35 cellular contexts compared by ENCODE assay signal in the genomic region with DNA sequence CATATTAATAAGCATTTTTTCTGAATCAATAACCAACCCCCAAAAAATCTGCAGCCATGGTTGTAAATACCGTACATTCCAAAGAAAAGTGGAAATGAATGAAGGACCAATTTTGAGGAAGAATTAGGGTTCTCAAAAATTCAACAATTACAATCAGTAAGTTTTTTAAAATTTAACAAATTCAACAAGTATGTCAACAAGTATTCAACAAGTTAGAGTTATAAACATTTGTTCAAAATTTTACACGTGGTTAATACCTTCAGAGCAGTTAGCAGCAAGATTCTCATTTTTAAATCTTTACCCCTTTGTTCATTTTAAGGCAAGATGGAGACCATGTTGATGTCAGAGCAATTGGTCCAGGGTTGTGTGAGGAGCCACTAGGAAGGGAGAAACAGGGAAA.
"Had no signal": no experiment of that assay in that cellular context is flagged by ENCODE, and none has a peak within 500 bp of the region (broad histone marks: within the 10 kb centered on the region; RNA-seq: fewer than 3 reads in every experiment).

No MANE protein-coding gene starts in this region.

- H3K27ac ChIP-seq: adrenal gland, body of pancreas, brain microvascular endothelial cell, breast epithelium, VCaP had no signal

- H3K4me1 ChIP-seq: breast epithelium had no signal

- H3K4me3 Mint-ChIP-seq: activated B cell treated with CpG ODN at 0.5 μM for 24 hours; activated CD4-positive, alpha-beta memory T cell treated with anti-CD3 and anti-CD28 coated beads for 36 hours; activated CD4-positive, alpha-beta T cell treated with anti-CD3 and anti-CD28 coated beads, Interleukin-2, amount 10 ng/mL, durations not matched to agents 24 days and 14 days; activated CD8-positive, alpha-beta T cell treated with anti-CD3 and anti-CD28 coated beads for 36 hours; activated naive CD4-positive, alpha-beta T cell treated with anti-CD3 and anti-CD28 coated beads for 36 hours; activated naive CD8-positive, alpha-beta T cell treated with anti-CD3 and anti-CD28 coated beads for 36 hours; activated T-cell treated with anti-CD3 and anti-CD28 coated beads, Interleukin-2, amount 50 U/mL, for 4 hours; activated T-cell treated with anti-CD3 and anti-CD28 coated beads, Interleukin-2, amount 50 U/mL, for 72 hours; activated T-helper 1 cell treated with anti-CD3 and anti-CD28 coated beads, Interleukin-12 subunit alpha, Interleukin-12 subunit beta, Interleukin-2, Interleukin-4 antibody, amounts not matched to agents 30 ng/mL and 10 ng/mL and 1 ng/mL, durations not matched to agents 14 hours and 24 hours and 36 hours; activated T-helper 17 cell treated with anti-CD3 and anti-CD28 coated beads, Interleukin-2, amount 50 U/mL, for 72 hours; T-helper 1 cell treated with Interleukin-12 subunit alpha and Interleukin-12 subunit beta and Interleukin-4 antibody, amounts not matched to agents 30 μg/mL and 1 μg/mL, for 36 hours; T-helper 2 cell treated with Interferon-gamma antibody and Interleukin-4, amounts not matched to agents 5 μg/mL and 100 μg/mL, for 36 hours had no signal

- H3K27ac Mint-ChIP-seq: activated B cell treated with CpG ODN at 0.5 μM for 24 hours; activated CD4-positive, alpha-beta memory T cell treated with anti-CD3 and anti-CD28 coated beads for 36 hours; activated CD4-positive, alpha-beta T cell treated with anti-CD3 and anti-CD28 coated beads, Interleukin-2, amount 10 ng/mL, durations not matched to agents 24 days and 14 days; activated CD8-positive, alpha-beta T cell treated with anti-CD3 and anti-CD28 coated beads for 36 hours; activated naive CD4-positive, alpha-beta T cell treated with anti-CD3 and anti-CD28 coated beads for 36 hours; activated naive CD4-positive, alpha-beta T cell treated with anti-CD3 and anti-CD28 coated beads, Interleukin-2, amount 50 U/mL, for 72 hours; activated naive CD8-positive, alpha-beta T cell treated with anti-CD3 and anti-CD28 coated beads for 36 hours; activated T-cell treated with anti-CD3 and anti-CD28 coated beads, Interleukin-2, amount 50 U/mL, for 72 hours; activated T-helper 1 cell treated with anti-CD3 and anti-CD28 coated beads, Interleukin-12 subunit alpha, Interleukin-12 subunit beta, Interleukin-2, Interleukin-4 antibody, amounts not matched to agents 30 ng/mL and 10 ng/mL and 1 ng/mL, durations not matched to agents 14 hours and 24 hours and 36 hours; activated T-helper 17 cell treated with anti-CD3 and anti-CD28 coated beads, Interleukin-2, amount 50 U/mL, for 72 hours; T-helper 1 cell treated with Interleukin-12 subunit alpha and Interleukin-12 subunit beta and Interleukin-4 antibody, amounts not matched to agents 30 μg/mL and 1 μg/mL, for 36 hours; T-helper 2 cell treated with Interferon-gamma antibody and Interleukin-4, amounts not matched to agents 5 μg/mL and 100 μg/mL, for 36 hours had no signal

- H3K9me3 ChIP-seq: adrenal gland, breast epithelium had no signal

- H3K27me3 Mint-ChIP-seq: activated CD8-positive, alpha-beta T cell treated with anti-CD3 and anti-CD28 coated beads for 36 hours had no signal

- H3K36me3 ChIP-seq: adrenal gland, brain microvascular endothelial cell, breast epithelium had no signal

- H3K36me3 Mint-ChIP-seq: activated CD4-positive, alpha-beta memory T cell treated with anti-CD3 and anti-CD28 coated beads for 36 hours; activated naive CD4-positive, alpha-beta T cell treated with anti-CD3 and anti-CD28 coated beads, Interleukin-2, amount 50 U/mL, for 72 hours; activated naive CD8-positive, alpha-beta T cell treated with anti-CD3 and anti-CD28 coated beads for 36 hours had no signal

- H3K27me3 ChIP-seq: adrenal gland, body of pancreas, brain microvascular endothelial cell, breast epithelium had no signal

- DNase-seq: activated B cell treated with CpG ODN at 0.5 μM for 24 hours; activated CD4-positive, alpha-beta memory T cell treated with anti-CD3 and anti-CD28 coated beads for 36 hours; activated CD4-positive, alpha-beta T cell treated with anti-CD3 and anti-CD28 coated beads for 4 hours; activated CD4-positive, alpha-beta T cell treated with anti-CD3 and anti-CD28 coated beads, Interleukin-2, amount 10 ng/mL, durations not matched to agents 24 days and 14 days; activated CD4-positive, alpha-beta T cell treated with anti-CD3 and anti-CD28 coated beads, Interleukin-2, amount 50 U/mL, for 1 hour; activated CD4-positive, alpha-beta T cell treated with anti-CD3 and anti-CD28 coated beads, Interleukin-2, amount 50 U/mL, for 4 hours; activated CD4-positive, CD25-positive, alpha-beta regulatory T cell treated with anti-CD3 and anti-CD28 coated beads, Interleukin-2, amount 50 U/mL, for 72 hours; activated CD8-positive, alpha-beta memory T cell treated with anti-CD3 and anti-CD28 coated beads, Interleukin-2, amount 50 U/mL, for 4 hours; activated CD8-positive, alpha-beta T cell treated with anti-CD3 and anti-CD28 coated beads for 36 hours; activated effector memory CD4-positive, alpha-beta T cell treated with anti-CD3 and anti-CD28 coated beads, Interleukin-2, amount 50 U/mL, for 16 hours; activated gamma-delta T cell treated with Interleukin-2 at 50 U/mL for 16 hours; activated naive CD4-positive, alpha-beta T cell; activated naive CD4-positive, alpha-beta T cell treated with anti-CD3 and anti-CD28 coated beads for 36 hours; activated naive CD4-positive, alpha-beta T cell treated with anti-CD3 and anti-CD28 coated beads, Interleukin-2, amount 50 U/mL, for 16 hours; activated naive CD8-positive, alpha-beta T cell treated with anti-CD3 and anti-CD28 coated beads for 36 hours; activated T-cell treated with anti-CD3 and anti-CD28 coated beads for 4 hours; activated T-cell treated with anti-CD3 and anti-CD28 coated beads, Interleukin-2, amount 50 U/mL, for 1 hour; activated T-cell treated with anti-CD3 and anti-CD28 coated beads, Interleukin-2, amount 50 U/mL, for 4 hours; activated T-cell treated with anti-CD3 and anti-CD28 coated beads, Interleukin-2, amount 50 U/mL, for 72 hours; adrenal gland; amniotic stem cell; aorta; body of pancreas; brain microvascular endothelial cell; central memory CD4-positive, alpha-beta T cell; T-helper 1 cell; T-helper 2 cell; T-helper 9 cell had no signal

- H3K4me1 Mint-ChIP-seq: activated B cell treated with CpG ODN at 0.5 μM for 24 hours; activated CD4-positive, alpha-beta T cell treated with anti-CD3 and anti-CD28 coated beads, Interleukin-2, amount 10 ng/mL, durations not matched to agents 24 days and 14 days; activated naive CD8-positive, alpha-beta T cell treated with anti-CD3 and anti-CD28 coated beads for 36 hours; activated T-helper 17 cell treated with anti-CD3 and anti-CD28 coated beads, Interleukin-2, amount 50 U/mL, for 72 hours had no signal

- ATAC-seq: activated CD8-positive, alpha-beta T cell treated with anti-CD3 and anti-CD28 coated beads for 36 hours; activated naive CD4-positive, alpha-beta T cell treated with anti-CD3 and anti-CD28 coated beads, Interleukin-2, amount 50 U/mL, for 72 hours; activated T-cell treated with anti-CD3 and anti-CD28 coated beads, Interleukin-2, amount 50 U/mL, for 4 hours; body of pancreas had no signal

- H3K9me3 Mint-ChIP-seq: activated B cell treated with CpG ODN at 0.5 μM for 24 hours; activated CD4-positive, alpha-beta memory T cell treated with anti-CD3 and anti-CD28 coated beads for 36 hours; activated CD4-positive, alpha-beta T cell treated with anti-CD3 and anti-CD28 coated beads, Interleukin-2, amount 10 ng/mL, durations not matched to agents 24 days and 14 days; activated CD8-positive, alpha-beta T cell treated with anti-CD3 and anti-CD28 coated beads for 36 hours; activated naive CD4-positive, alpha-beta T cell treated with anti-CD3 and anti-CD28 coated beads for 36 hours; activated naive CD4-positive, alpha-beta T cell treated with anti-CD3 and anti-CD28 coated beads, Interleukin-2, amount 50 U/mL, for 72 hours; activated naive CD8-positive, alpha-beta T cell treated with anti-CD3 and anti-CD28 coated beads for 36 hours; activated T-cell treated with anti-CD3 and anti-CD28 coated beads, Interleukin-2, amount 50 U/mL, for 4 hours; activated T-cell treated with anti-CD3 and anti-CD28 coated beads, Interleukin-2, amount 50 U/mL, for 72 hours; activated T-helper 1 cell treated with anti-CD3 and anti-CD28 coated beads, Interleukin-12 subunit alpha, Interleukin-12 subunit beta, Interleukin-2, Interleukin-4 antibody, amounts not matched to agents 30 ng/mL and 10 ng/mL and 1 ng/mL, durations not matched to agents 14 hours and 24 hours and 36 hours; activated T-helper 17 cell treated with anti-CD3 and anti-CD28 coated beads, Interleukin-2, amount 50 U/mL, for 72 hours; T-helper 1 cell treated with Interleukin-12 subunit alpha and Interleukin-12 subunit beta and Interleukin-4 antibody, amounts not matched to agents 30 μg/mL and 1 μg/mL, for 36 hours; T-helper 2 cell treated with Interferon-gamma antibody and Interleukin-4, amounts not matched to agents 5 μg/mL and 100 μg/mL, for 36 hours had no signal

- H3K4me3 ChIP-seq: adrenal gland, body of pancreas, breast epithelium had no signal
